In genomic region chr1:100036718-100037664, GRCh38 we compare ENCODE assay signal across 8 cellular contexts.
DNase-seq lines count a peak whose midpoint lies in the region; ATAC-seq and TF ChIP-seq lines count a peak whose summit lies in the region.

No MANE protein-coding gene starts in this region.

- H3K4me2 ChIP-seq in IMR-90 (ENCODE audit: low read depth, low read length): peak overlapping the region; percentile 98

- H3K4ac ChIP-seq in IMR-90 (ENCODE audit: low read depth, low read length): peak overlapping the region; percentile 86

- no peak overlapping the region for H2AK9ac ChIP-seq in IMR-90 (replicated peaks; ENCODE audit: low read depth, low read length, poor library complexity)

- TF ChIP-seq CTCF in IMR-90 (conservative IDR thresholded peaks at IDR 0.05; ENCODE audit: low read depth, low read length) (no peak), WI38 (IDR thresholded peaks at IDR 0.05; ENCODE audit: low read depth, low read length) (no peak)

- no peak for TF ChIP-seq POLR2A in IMR-90 (IDR thresholded peaks at IDR 0.05; ENCODE audit: low read depth, low read length)

- no peak overlapping the region for H2AK5ac ChIP-seq in IMR-90 (ENCODE audit: low read depth, low read length)

- dilution Hi-C loops in IMR-90 (cut with HindIII; ENCODE audit: low sequenced_read_pairs, unreplicated experiment): no loop called here

- ATAC-seq in IMR-90 (ENCODE audit: low read depth): no peak

- H3K4me3 ChIP-seq in IMR-90 (ENCODE audit: insufficient read depth, low read depth, low read length) (peak overlapping the region; percentile 99), WI38 (ENCODE audit: low read depth, low read length) (peak overlapping the region; percentile 86)

- H4K91ac ChIP-seq in IMR-90 (ENCODE audit: insufficient read depth, low read depth, low read length): no peak overlapping the region

- no peak for TF ChIP-seq RAD21 in IMR-90 (IDR thresholded peaks at IDR 0.05; ENCODE audit: low read length)

- no peak overlapping the region; the same call in 1 of the 2 replicates for H3K56ac ChIP-seq in IMR-90 (ENCODE audit: extremely low read depth, insufficient read depth, low read length)

- no peak overlapping the region for H2BK20ac ChIP-seq in IMR-90 (ENCODE audit: low read depth, low read length)

- H4K5ac ChIP-seq in IMR-90 (ENCODE audit: low read depth, low read length): peak overlapping the region; percentile 83; the same call in 1 of the 2 replicates

- in situ Hi-C loops in IMR-90 (cut with MboI; ENCODE audit: low sequenced_read_pairs): no loop called here

- intact Hi-C loops in IMR-90 (cut with micrococcal nuclease): no loop called here

- no peak overlapping the region; the same call in 2 of the 3 replicates for H2BK15ac ChIP-seq in IMR-90 (ENCODE audit: low read depth, low read length)

- DNase-seq in NCI-H510A treated with DMSO at 0.1 percent for 48 hours (lab: John Stamatoyannopoulos, UW): peak; percentile 23
- no peak for DNase-seq in NCI-H510A (lab: John Stamatoyannopoulos, UW)
- peak; percentile 58 for DNase-seq in IMR-90
- peak; percentile 31 for DNase-seq in foreskin melanocyte
- peak; percentile 42 for DNase-seq in pons (ENCODE audit: low spot score)
- DNase-seq in NCI-H524 treated with DMSO at 0.1 percent for 48 hours (lab: John Stamatoyannopoulos, UW): no peak
- DNase-seq in NCI-H1105 (lab: John Stamatoyannopoulos, UW): no peak

- H3K23ac ChIP-seq in IMR-90 (ENCODE audit: low read depth, low read length): peak overlapping the region; percentile 97; the same call in 1 of the 2 replicates

- no peaks in the 10 kb centered on the region; the same call in 1 of the 2 replicates for H3K9me1 ChIP-seq in IMR-90 (ENCODE audit: insufficient read depth, low read length)

- H4K8ac ChIP-seq in IMR-90 (ENCODE audit: low read depth in 2 of 2, low read length in 2 of 2): peak overlapping the region; percentile 84 to 87; a peak in 2 of 4 replicates

- POLR2A ChIA-PET in IMR-90 (lab: Charles Lee; ENCODE audit: unreplicated experiment): interaction anchor here (0.6 kb wide), 2 partner anchors 58 to 187 kb away, joined by 4 to 5 read pairs; no protein-coding TSS in a partner anchor

- H3K4me1 ChIP-seq in IMR-90 (ENCODE audit: control insufficient read depth, insufficient read depth, low read length): no peaks in the 10 kb centered on the region

- H3K27me3 ChIP-seq in IMR-90 (ENCODE audit: control insufficient read depth, insufficient read depth, low read length): no peaks in the 10 kb centered on the region

- peaks cover 3 to 22% of the 10 kb centered on the region in 2 experiments; a peak in 2 of 4 replicates for H3K79me1 ChIP-seq in IMR-90 (ENCODE audit: low read depth in 1 of 2, low read length in 2 of 2)

- H3K36me3 ChIP-seq in IMR-90 (ENCODE audit: control insufficient read depth, insufficient read depth, low read length): no peaks in the 10 kb centered on the region

- BruUV-seq in IMR-90 (replicated peaks; lab: Mats Ljungman, UMichigan): TSS peak; percentile 94

- peak overlapping the region; percentile 90 for H3K9ac ChIP-seq in IMR-90 (ENCODE audit: low read depth, low read length)

- no peaks in the 10 kb centered on the region for H3K9me3 ChIP-seq in IMR-90 (ENCODE audit: control insufficient read depth, insufficient read depth, low read length)

- peak overlapping the region; percentile 97 for H3K14ac ChIP-seq in IMR-90 (replicated peaks; ENCODE audit: low read depth, low read length)

- WGBS in IMR-90 (ENCODE audit: extremely low coverage in 2 of 2, insufficient read length in 1 of 2), 2 experiments: no CpG with 5 or more reads among the region's 11 CpGs

- peak overlapping the region; percentile 98 for H2AFZ ChIP-seq in IMR-90 (replicated peaks; ENCODE audit: low read length, poor library complexity)

- H3K27ac ChIP-seq in IMR-90 (ENCODE audit: insufficient read depth, low read length): peak overlapping the region; percentile 81

- CTCF ChIA-PET in IMR-90 (lab: Yijun Ruan, JAX): no interaction called here

- H4K20me1 ChIP-seq in IMR-90 (ENCODE audit: insufficient read depth, low read length): peaks cover 21% of the 10 kb centered on the region; the same call in 1 of the 2 replicates

- H3K18ac ChIP-seq in IMR-90 (ENCODE audit: low read depth, low read length): 0 out of 2 replicates have a peak overlapping the region, but pooled peaks have one; percentile 65

- no peak overlapping the region for H2BK120ac ChIP-seq in IMR-90 (ENCODE audit: low read depth, low read length)

- peak overlapping the region; percentile 61 for H2BK5ac ChIP-seq in IMR-90 (ENCODE audit: low read depth, low read length, poor library complexity, severe bottlenecking)

TF ChIP-seq in IMR-90, 13 proteins besides CTCF, POLR2A, EP300 and RAD21:
- TF ChIP-seq BHLHE40 (IDR thresholded peaks at IDR 0.05; ENCODE audit: low read depth, low read length) (no peak), RCOR1 (IDR thresholded peaks at IDR 0.05; ENCODE audit: insufficient replicate concordance, low read length) (no peak), ELK1 (IDR thresholded peaks at IDR 0.05; ENCODE audit: borderline replicate concordance, low read depth, low read length) (no peak), MAFK (IDR thresholded peaks at IDR 0.05; ENCODE audit: low read depth, low read length) (no peak), MXI1 (IDR thresholded peaks at IDR 0.05; ENCODE audit: borderline replicate concordance, low read depth, low read length) (no peak), CEBPB (IDR thresholded peaks at IDR 0.05; ENCODE audit: low read depth, low read length) (no peak), MAZ (IDR thresholded peaks at IDR 0.05; ENCODE audit: borderline replicate concordance, low read depth, low read length) (no peak), FOS (IDR thresholded peaks at IDR 0.05; ENCODE audit: low read depth, low read length) (no peak), CHD1 (IDR thresholded peaks at IDR 0.05; ENCODE audit: low read depth, low read length) (no peak), RFX5 (IDR thresholded peaks at IDR 0.05; ENCODE audit: low read depth, low read length) (no peak), SMC3 (IDR thresholded peaks at IDR 0.05; ENCODE audit: low read depth, low read length) (no peak), NFE2L2 (IDR thresholded peaks at IDR 0.05; ENCODE audit: low read depth, low read length) (no peak)
- TF ChIP-seq, protein P1, sequence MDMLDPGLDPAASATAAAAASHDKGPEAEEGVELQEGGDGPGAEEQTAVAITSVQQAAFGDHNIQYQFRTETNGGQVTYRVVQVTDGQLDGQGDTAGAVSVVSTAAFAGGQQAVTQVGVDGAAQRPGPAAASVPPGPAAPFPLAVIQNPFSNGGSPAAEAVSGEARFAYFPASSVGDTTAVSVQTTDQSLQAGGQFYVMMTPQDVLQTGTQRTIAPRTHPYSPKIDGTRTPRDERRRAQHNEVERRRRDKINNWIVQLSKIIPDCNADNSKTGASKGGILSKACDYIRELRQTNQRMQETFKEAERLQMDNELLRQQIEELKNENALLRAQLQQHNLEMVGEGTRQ (IDR thresholded peaks at IDR 0.05; ENCODE audit: low read depth, low read length): no peak
TF ChIP-seq in IMR-90: peak in this region for 0.

Comparison
In these comparisons a context has a peak if more than half of its experiments do, and no peak if none do; other contexts are left out.
1. DNase-seq: peak in NCI-H510A treated with DMSO at 0.1 percent for 48 hours (single experiment), IMR-90 (single experiment), foreskin melanocyte (single experiment) and pons (single experiment); none in NCI-H510A (single experiment), NCI-H524 treated with DMSO at 0.1 percent for 48 hours (single experiment) and NCI-H1105 (single experiment).